In the genomic region with DNA sequence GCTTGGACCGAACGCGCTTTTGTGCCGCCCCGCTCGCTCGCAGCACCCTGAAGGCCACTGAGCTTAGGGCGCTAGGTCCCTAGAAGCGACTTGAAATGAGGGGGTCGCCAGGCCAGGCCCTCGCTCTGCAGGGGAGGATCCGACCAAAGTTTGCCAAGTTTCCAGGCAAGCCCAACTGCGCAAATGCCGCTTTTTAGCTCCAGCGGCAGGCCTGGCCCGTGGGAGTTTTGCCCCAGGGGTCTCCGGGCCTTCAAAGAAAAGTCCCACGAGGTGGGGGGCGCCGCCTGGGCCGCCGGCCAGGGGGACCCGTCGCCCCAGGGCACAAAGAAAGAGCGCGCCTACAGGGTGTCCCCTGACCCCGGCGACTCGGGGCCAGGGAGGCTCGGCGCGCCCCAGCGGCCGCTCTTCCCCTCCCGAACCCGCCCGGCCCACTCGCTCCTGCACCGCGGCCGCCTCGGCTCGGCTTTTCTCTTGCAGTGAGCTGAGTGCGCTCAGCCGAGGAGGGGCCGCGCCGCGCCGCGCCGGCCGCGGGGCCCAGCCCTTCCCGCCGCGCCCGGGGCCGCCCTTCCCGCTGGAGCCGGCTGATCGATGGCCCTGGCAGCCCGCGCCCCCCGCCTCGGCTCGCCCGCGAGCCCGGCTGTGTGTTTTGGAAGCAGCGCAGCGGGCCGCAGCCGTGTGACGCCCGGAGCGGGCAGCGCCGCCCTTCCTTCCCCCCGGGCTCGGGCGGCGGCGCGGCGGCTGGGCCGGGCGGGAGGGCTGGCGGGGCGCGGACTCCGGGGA, we compare ENCODE assay signal across 1 cellular context.
TF ChIP-seq lines count a peak whose summit lies in the region.

No MANE protein-coding gene starts in this region.

TF ChIP-seq in HepG2, 621 proteins besides CTCF, POLR2A, EP300 and RAD21 (continues in another document):
- TF ChIP-seq MAF1 (CRISPR knock-in tag; IDR thresholded peaks at IDR 0.05; ENCODE audit: borderline replicate concordance): no peak
- no peak for TF ChIP-seq SMYD3 (CRISPR knock-in tag; IDR thresholded peaks at IDR 0.05)
- TF ChIP-seq ZNF891 (CRISPR knock-in tag; IDR thresholded peaks at IDR 0.05): no peak
- TF ChIP-seq HDAC1 (CRISPR knock-in tag; IDR thresholded peaks at IDR 0.05): 0 out of 2 replicates have a peak, but pooled peaks have one; percentile 14
- no peak for TF ChIP-seq IKZF1 (IDR thresholded peaks at IDR 0.05)
- no peak for TF ChIP-seq U2AF1 (optimal IDR thresholded peaks at IDR 0.05; ENCODE audit: low read depth, low read length)
- TF ChIP-seq ZSCAN29 (CRISPR knock-in tag; conservative IDR thresholded peaks at IDR 0.05): no peak
- TF ChIP-seq MXI1 (IDR thresholded peaks at IDR 0.05; ENCODE audit: borderline replicate concordance, low read depth, low read length): 0 out of 3 replicates have a peak, but pooled peaks have one; percentile 35
- no peak for TF ChIP-seq ZIK1 (CRISPR knock-in tag; IDR thresholded peaks at IDR 0.05; ENCODE audit: borderline replicate concordance, low read depth)
- TF ChIP-seq ZNF550 (CRISPR knock-in tag; IDR thresholded peaks at IDR 0.05; ENCODE audit: borderline replicate concordance): no peak
- TF ChIP-seq, protein P1, sequence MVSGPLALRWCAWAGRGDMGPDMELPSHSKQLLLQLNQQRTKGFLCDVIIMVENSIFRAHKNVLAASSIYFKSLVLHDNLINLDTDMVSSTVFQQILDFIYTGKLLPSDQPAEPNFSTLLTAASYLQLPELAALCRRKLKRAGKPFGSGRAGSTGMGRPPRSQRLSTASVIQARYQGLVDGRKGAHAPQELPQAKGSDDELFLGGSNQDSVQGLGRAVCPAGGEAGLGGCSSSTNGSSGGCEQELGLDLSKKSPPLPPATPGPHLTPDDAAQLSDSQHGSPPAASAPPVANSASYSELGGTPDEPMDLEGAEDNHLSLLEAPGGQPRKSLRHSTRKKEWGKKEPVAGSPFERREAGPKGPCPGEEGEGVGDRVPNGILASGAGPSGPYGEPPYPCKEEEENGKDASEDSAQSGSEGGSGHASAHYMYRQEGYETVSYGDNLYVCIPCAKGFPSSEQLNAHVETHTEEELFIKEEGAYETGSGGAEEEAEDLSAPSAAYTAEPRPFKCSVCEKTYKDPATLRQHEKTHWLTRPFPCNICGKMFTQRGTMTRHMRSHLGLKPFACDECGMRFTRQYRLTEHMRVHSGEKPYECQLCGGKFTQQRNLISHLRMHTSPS (CRISPR knock-in tag; IDR thresholded peaks at IDR 0.05; ENCODE audit: low read depth): no peak
- no peak for TF ChIP-seq SMAD3 (CRISPR knock-in tag; IDR thresholded peaks at IDR 0.05)
- no peak for TF ChIP-seq ZNF263 (CRISPR knock-in tag; IDR thresholded peaks at IDR 0.05)
- TF ChIP-seq RFX3 (CRISPR knock-in tag; IDR thresholded peaks at IDR 0.05): no peak
- no peak; the same call in 1 of the 2 replicates for TF ChIP-seq SAP130 (CRISPR knock-in tag; IDR thresholded peaks at IDR 0.05; ENCODE audit: low read depth)
- TF ChIP-seq SP4 (CRISPR knock-in tag; IDR thresholded peaks at IDR 0.05): no peak
- TF ChIP-seq GABPB1 (CRISPR knock-in tag; IDR thresholded peaks at IDR 0.05): peak; percentile 27; the same call in 1 of the 2 replicates
- TF ChIP-seq ZNF558 (CRISPR knock-in tag; IDR thresholded peaks at IDR 0.05; ENCODE audit: borderline replicate concordance): no peak
- no peak for TF ChIP-seq GATAD2A (CRISPR knock-in tag; IDR thresholded peaks at IDR 0.05)
- no peak for TF ChIP-seq PTBP1 (IDR thresholded peaks at IDR 0.05; ENCODE audit: low read depth, low read length, poor library complexity, severe bottlenecking)
- no peak for TF ChIP-seq RBM22 (optimal IDR thresholded peaks at IDR 0.05; ENCODE audit: low read length)
- no peak for TF ChIP-seq TBX3 (IDR thresholded peaks at IDR 0.05; ENCODE audit: borderline replicate concordance)
- no peak for TF ChIP-seq ZNF280B (CRISPR knock-in tag; IDR thresholded peaks at IDR 0.05; ENCODE audit: borderline replicate concordance)
- TF ChIP-seq ERF (CRISPR knock-in tag; IDR thresholded peaks at IDR 0.05): no peak
- TF ChIP-seq ZNF382 (CRISPR knock-in tag; IDR thresholded peaks at IDR 0.05; ENCODE audit: borderline replicate concordance): no peak
- no peak for TF ChIP-seq ZNF780A (CRISPR knock-in tag; IDR thresholded peaks at IDR 0.05)
- no peak for TF ChIP-seq HOMEZ (CRISPR knock-in tag; IDR thresholded peaks at IDR 0.05; ENCODE audit: low read depth)
- TF ChIP-seq ZBTB8A (CRISPR knock-in tag; IDR thresholded peaks at IDR 0.05; ENCODE audit: borderline replicate concordance, low read depth): no peak
- TF ChIP-seq REL (CRISPR knock-in tag; conservative IDR thresholded peaks at IDR 0.05): no peak
- TF ChIP-seq ZNF414 (CRISPR knock-in tag; IDR thresholded peaks at IDR 0.05): no peak
- no peak for TF ChIP-seq NFYB (CRISPR knock-in tag; IDR thresholded peaks at IDR 0.05)
- peak; percentile 63; the same call in 1 of the 2 replicates for TF ChIP-seq TMF1 (CRISPR knock-in tag; IDR thresholded peaks at IDR 0.05; ENCODE audit: low read depth)
- TF ChIP-seq, protein P2, sequence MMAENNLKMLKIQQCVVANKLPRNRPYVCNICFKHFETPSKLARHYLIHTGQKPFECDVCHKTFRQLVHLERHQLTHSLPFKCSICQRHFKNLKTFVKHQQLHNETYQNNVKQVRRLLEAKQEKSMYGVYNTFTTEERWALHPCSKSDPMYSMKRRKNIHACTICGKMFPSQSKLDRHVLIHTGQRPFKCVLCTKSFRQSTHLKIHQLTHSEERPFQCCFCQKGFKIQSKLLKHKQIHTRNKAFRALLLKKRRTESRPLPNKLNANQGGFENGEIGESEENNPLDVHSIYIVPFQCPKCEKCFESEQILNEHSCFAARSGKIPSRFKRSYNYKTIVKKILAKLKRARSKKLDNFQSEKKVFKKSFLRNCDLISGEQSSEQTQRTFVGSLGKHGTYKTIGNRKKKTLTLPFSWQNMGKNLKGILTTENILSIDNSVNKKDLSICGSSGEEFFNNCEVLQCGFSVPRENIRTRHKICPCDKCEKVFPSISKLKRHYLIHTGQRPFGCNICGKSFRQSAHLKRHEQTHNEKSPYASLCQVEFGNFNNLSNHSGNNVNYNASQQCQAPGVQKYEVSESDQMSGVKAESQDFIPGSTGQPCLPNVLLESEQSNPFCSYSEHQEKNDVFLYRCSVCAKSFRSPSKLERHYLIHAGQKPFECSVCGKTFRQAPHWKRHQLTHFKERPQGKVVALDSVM (CRISPR knock-in tag; IDR thresholded peaks at IDR 0.05): no peak
- no peak for TF ChIP-seq ARID3A (IDR thresholded peaks at IDR 0.05; ENCODE audit: low read depth, low read length)
- TF ChIP-seq RELA (CRISPR knock-in tag; IDR thresholded peaks at IDR 0.05): no peak
- TF ChIP-seq, protein P3, sequence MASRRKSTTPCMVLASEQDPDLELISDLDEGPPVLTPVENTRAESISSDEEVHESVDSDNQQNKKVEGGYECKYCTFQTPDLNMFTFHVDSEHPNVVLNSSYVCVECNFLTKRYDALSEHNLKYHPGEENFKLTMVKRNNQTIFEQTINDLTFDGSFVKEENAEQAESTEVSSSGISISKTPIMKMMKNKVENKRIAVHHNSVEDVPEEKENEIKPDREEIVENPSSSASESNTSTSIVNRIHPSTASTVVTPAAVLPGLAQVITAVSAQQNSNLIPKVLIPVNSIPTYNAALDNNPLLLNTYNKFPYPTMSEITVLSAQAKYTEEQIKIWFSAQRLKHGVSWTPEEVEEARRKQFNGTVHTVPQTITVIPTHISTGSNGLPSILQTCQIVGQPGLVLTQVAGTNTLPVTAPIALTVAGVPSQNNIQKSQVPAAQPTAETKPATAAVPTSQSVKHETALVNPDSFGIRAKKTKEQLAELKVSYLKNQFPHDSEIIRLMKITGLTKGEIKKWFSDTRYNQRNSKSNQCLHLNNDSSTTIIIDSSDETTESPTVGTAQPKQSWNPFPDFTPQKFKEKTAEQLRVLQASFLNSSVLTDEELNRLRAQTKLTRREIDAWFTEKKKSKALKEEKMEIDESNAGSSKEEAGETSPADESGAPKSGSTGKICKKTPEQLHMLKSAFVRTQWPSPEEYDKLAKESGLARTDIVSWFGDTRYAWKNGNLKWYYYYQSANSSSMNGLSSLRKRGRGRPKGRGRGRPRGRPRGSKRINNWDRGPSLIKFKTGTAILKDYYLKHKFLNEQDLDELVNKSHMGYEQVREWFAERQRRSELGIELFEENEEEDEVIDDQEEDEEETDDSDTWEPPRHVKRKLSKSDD (CRISPR knock-in tag; IDR thresholded peaks at IDR 0.05; ENCODE audit: low read depth): no peak
- no peak for TF ChIP-seq NPAS2 (CRISPR knock-in tag; IDR thresholded peaks at IDR 0.05; ENCODE audit: borderline replicate concordance)
- no peak for TF ChIP-seq MBD4 (IDR thresholded peaks at IDR 0.05; ENCODE audit: borderline replicate concordance, low read length)
- TF ChIP-seq TCF7L2 (IDR thresholded peaks at IDR 0.05; ENCODE audit: low read depth, low read length): no peak
- TF ChIP-seq DBP (CRISPR knock-in tag; IDR thresholded peaks at IDR 0.05; ENCODE audit: not compliant biosample characterization): no peak
- no peak for TF ChIP-seq ZNF33A (CRISPR knock-in tag; IDR thresholded peaks at IDR 0.05; ENCODE audit: borderline replicate concordance)
- no peak for TF ChIP-seq GATAD1 (CRISPR knock-in tag; IDR thresholded peaks at IDR 0.05)
- TF ChIP-seq RORA (CRISPR knock-in tag; IDR thresholded peaks at IDR 0.05): no peak
- no peak for TF ChIP-seq ZNF460 (CRISPR knock-in tag; IDR thresholded peaks at IDR 0.05; ENCODE audit: borderline replicate concordance)
- TF ChIP-seq MIER2 (CRISPR knock-in tag; IDR thresholded peaks at IDR 0.05): no peak
- TF ChIP-seq KDM2A (CRISPR knock-in tag; IDR thresholded peaks at IDR 0.05; ENCODE audit: borderline replicate concordance, low read depth): peak; percentile 60
- TF ChIP-seq IRF9 (CRISPR knock-in tag; IDR thresholded peaks at IDR 0.05; ENCODE audit: borderline replicate concordance): no peak
- no peak for TF ChIP-seq ZNF577 (CRISPR knock-in tag; IDR thresholded peaks at IDR 0.05; ENCODE audit: borderline replicate concordance, low read depth)
- TF ChIP-seq, protein P4, sequence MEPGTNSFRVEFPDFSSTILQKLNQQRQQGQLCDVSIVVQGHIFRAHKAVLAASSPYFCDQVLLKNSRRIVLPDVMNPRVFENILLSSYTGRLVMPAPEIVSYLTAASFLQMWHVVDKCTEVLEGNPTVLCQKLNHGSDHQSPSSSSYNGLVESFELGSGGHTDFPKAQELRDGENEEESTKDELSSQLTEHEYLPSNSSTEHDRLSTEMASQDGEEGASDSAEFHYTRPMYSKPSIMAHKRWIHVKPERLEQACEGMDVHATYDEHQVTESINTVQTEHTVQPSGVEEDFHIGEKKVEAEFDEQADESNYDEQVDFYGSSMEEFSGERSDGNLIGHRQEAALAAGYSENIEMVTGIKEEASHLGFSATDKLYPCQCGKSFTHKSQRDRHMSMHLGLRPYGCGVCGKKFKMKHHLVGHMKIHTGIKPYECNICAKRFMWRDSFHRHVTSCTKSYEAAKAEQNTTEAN (CRISPR knock-in tag; conservative IDR thresholded peaks at IDR 0.05): no peak
- TF ChIP-seq BHLHE40 (IDR thresholded peaks at IDR 0.05; ENCODE audit: low read length): no peak
